Comparison of ENCODE assay signal across 14 cellular contexts in the genomic region with DNA sequence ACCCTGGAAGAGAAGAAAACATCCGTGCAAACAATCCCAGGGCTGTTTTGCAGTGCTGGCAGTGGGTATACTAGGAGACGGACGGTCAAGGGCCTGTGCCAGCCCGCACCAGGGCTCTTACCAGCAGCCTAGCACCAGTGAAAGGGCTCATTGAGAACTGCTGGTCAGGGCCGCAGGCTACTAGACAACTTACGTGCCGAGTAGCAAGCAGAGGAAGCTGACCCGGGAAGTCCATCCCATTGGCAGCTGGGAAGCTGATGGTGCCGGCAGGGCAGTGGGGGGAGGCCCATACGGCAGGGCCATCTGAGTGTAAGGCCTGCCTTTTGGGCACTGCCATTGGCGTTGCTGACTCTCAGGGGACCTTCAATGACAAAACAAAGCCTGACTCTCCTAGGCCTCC. TPM values are rescaled to one million over a fixed set of nuclear protein-coding genes. Genes with fewer than 3 reads are reported as not detected.
DNase-seq lines count a peak whose midpoint lies in the region; ATAC-seq and TF ChIP-seq lines count a peak whose summit lies in the region.
"Had no signal": no experiment of that assay in that cellular context is flagged by ENCODE, and none has a peak within 500 bp of the region (broad histone marks: within the 10 kb centered on the region; RNA-seq: fewer than 3 reads in every experiment).

No MANE protein-coding gene starts in this region.

- H3K4me1 ChIP-seq in left ventricle myocardium inferior = peaks cover 34% of the 10 kb centered on the region

- H3K27me3 ChIP-seq in left ventricle myocardium inferior (ENCODE audit: low read depth) = no peaks in the 10 kb centered on the region
- H3K27me3 ChIP-seq: BLaER1 treated with 17β-estradiol and CSF1 and Interleukin-3, amounts not matched to agents 10 nM and 100 nM; thyroid gland had no signal

- intact Hi-C loops in left ventricle myocardium inferior (cut with micrococcal nuclease) = no loop called here

- DNase-seq in G401 (ENCODE audit: low spot score) = peak; percentile 82
- DNase-seq in left ventricle myocardium inferior = no peak
- DNase-seq in pons (ENCODE audit: low spot score) = peak; percentile 99
- no peak for DNase-seq in stimulated activated CD4-positive, alpha-beta T cell treated with anti-CD3 and anti-CD28 coated beads, Interleukin-1b, Interleukin-23, amount 100 ng/mL, for 48 hours
- DNase-seq in stimulated activated CD4-positive, alpha-beta T cell treated with anti-CD3 and anti-CD28 coated beads, Interleukin-4, amount 100 ng/mL, for 24 hours = no peak
- DNase-seq: activated T-cell treated with anti-CD3 and anti-CD28 coated beads for 4 hours, KG1, NCI-H1436, NCI-H526, thyroid gland had no signal

- peaks cover 7% of the 10 kb centered on the region for H3K9me3 ChIP-seq in left ventricle myocardium inferior (replicated peaks)
- H3K9me3 ChIP-seq: thyroid gland had no signal

- no peak for ATAC-seq in GM19324 (IDR thresholded peaks at IDR 0.05; ENCODE audit: low FRiP score, unreplicated experiment)
- no peak for ATAC-seq in GM19351 (IDR thresholded peaks at IDR 0.05; ENCODE audit: unreplicated experiment)

- in situ Hi-C loops in G401 (cut with HindIII; ENCODE audit: low sequenced_read_pairs) = no loop called here

- no peaks in the 10 kb centered on the region for H3K36me3 ChIP-seq in left ventricle myocardium inferior
- H3K36me3 ChIP-seq: BLaER1 treated with 17β-estradiol and CSF1 and Interleukin-3, amounts not matched to agents 10 nM and 100 nM; thyroid gland had no signal

- no peak overlapping the region for H3K4me3 ChIP-seq in left ventricle myocardium inferior
- H3K4me3 ChIP-seq: BLaER1 treated with 17β-estradiol and CSF1 and Interleukin-3, amounts not matched to agents 10 nM and 100 nM; thyroid gland had no signal

- peak overlapping the region; percentile 93 for H3K27ac ChIP-seq in angular gyrus (ENCODE audit: low read depth, low read length)
- H3K27ac ChIP-seq in left ventricle myocardium inferior (replicated peaks) = peak overlapping the region; percentile 73
- H3K27ac ChIP-seq: BLaER1 treated with 17β-estradiol and CSF1 and Interleukin-3, amounts not matched to agents 10 nM and 100 nM; thyroid gland had no signal

- no peak for TF ChIP-seq CTCF in left ventricle myocardium inferior (IDR thresholded peaks at IDR 0.05; ENCODE audit: borderline replicate concordance)

RNA-seq across cellular contexts. Expression of gene EFR3B, which starts 20.6 kb away (rescaled TPM):
- 0.18 and 0.37 TPM in 2 replicates for total RNA-seq in G401 (2014; rRNA removed; shearing (Covaris generic))
- total RNA-seq in left ventricle myocardium inferior = 8.7 TPM

Comparison
In these comparisons a context has a peak if more than half of its experiments do, and no peak if none do; other contexts are left out.
1. DNase-seq: peak in G401 (single experiment) and pons (single experiment); none in left ventricle myocardium inferior (single experiment), stimulated activated CD4-positive, alpha-beta T cell treated with anti-CD3 and anti-CD28 coated beads, Interleukin-1b, Interleukin-23, amount 100 ng/mL, for 48 hours (single experiment) and stimulated activated CD4-positive, alpha-beta T cell treated with anti-CD3 and anti-CD28 coated beads, Interleukin-4, amount 100 ng/mL, for 24 hours (single experiment).